30 cellular contexts compared by ENCODE assay signal in genomic region chr9:136207616-136208015, GRCh38. TPM values are rescaled to one million over a fixed set of nuclear protein-coding genes. Genes with fewer than 3 reads are reported as not detected.
"Had no signal": no experiment of that assay in that cellular context is flagged by ENCODE, and none has a peak within 500 bp of the region (broad histone marks: within the 10 kb centered on the region; RNA-seq: fewer than 3 reads in every experiment).

No MANE protein-coding gene starts in this region.

- H3K4me3 ChIP-seq: gastrocnemius medialis, pancreas, spleen, testis, transverse colon had no signal

- H3K27me3 ChIP-seq: testis had no signal

- H3K4me3 Mint-ChIP-seq: activated naive CD8-positive, alpha-beta T cell; immature natural killer cell; nephron progenitor cell had no signal

- H3K9me3 Mint-ChIP-seq: immature natural killer cell, naive B cell, nephron progenitor cell had no signal

- H3K9me3 ChIP-seq: gastrocnemius medialis, pancreas, spleen, testis, transverse colon had no signal

- DNase-seq: activated CD4-positive, alpha-beta T cell treated with anti-CD3 and anti-CD28 coated beads for 48 hours; activated CD4-positive, alpha-beta T cell treated with anti-CD3 and anti-CD28 coated beads, Interleukin-2, amount 50 U/mL, for 48 hours; activated CD8-positive, alpha-beta memory T cell treated with anti-CD3 and anti-CD28 coated beads for 24 hours; activated effector memory CD4-positive, alpha-beta T cell treated with Interleukin-2 at 50 U/mL for 16 hours; activated naive CD4-positive, alpha-beta T cell treated with Interleukin-2 at 50 U/mL for 16 hours; anterior cingulate cortex; dermis blood vessel endothelial cell; effector CD4-positive, alpha-beta T cell; gastrocnemius medialis; hippocampal formation; kidney; left colon; mammary epithelial cell; naive B cell; nephron progenitor cell; pancreas; right cardiac atrium; spleen; stimulated activated naive CD4-positive, alpha-beta T cell treated with Interleukin-2 at 50 U/mL for 16 hours; testis; transverse colon had no signal

- H3K27ac ChIP-seq: gastrocnemius medialis, pancreas, spleen, testis, transverse colon, VCaP had no signal

- H3K4me1 ChIP-seq: gastrocnemius medialis, pancreas, testis had no signal

- H3K27ac Mint-ChIP-seq: activated naive CD8-positive, alpha-beta T cell; nephron progenitor cell had no signal

- ATAC-seq: activated CD4-positive, CD25-positive, alpha-beta regulatory T cell treated with anti-CD3 and anti-CD28 coated beads, Interleukin-2, amount 50 U/mL, for 24 hours; gastrocnemius medialis; left colon; pancreas; right cardiac atrium had no signal

RNA-seq across cellular contexts. Expression of gene LHX3, which starts 2.7 kb away (rescaled TPM):
- total RNA-seq: dermis blood vessel endothelial cell; epithelial cell of proximal tubule; gastrocnemius medialis; kidney; left colon; liver; mammary epithelial cell; mucosa of gallbladder; pancreas; pulmonary artery endothelial cell; right cardiac atrium; spleen; T-helper 1 cell treated with Interleukin-12 subunit alpha and Interleukin-12 subunit beta and Interleukin-4 antibody, amounts not matched to agents 30 ng/mL and 1 ng/mL, for 36 hours; transverse colon had no signal
- polyA plus RNA-seq: immature natural killer cell, liver, mammary epithelial cell, pancreas, right cardiac atrium, spleen had no signal
